ENCODE assay signal across 18 cellular contexts in the genomic region with DNA sequence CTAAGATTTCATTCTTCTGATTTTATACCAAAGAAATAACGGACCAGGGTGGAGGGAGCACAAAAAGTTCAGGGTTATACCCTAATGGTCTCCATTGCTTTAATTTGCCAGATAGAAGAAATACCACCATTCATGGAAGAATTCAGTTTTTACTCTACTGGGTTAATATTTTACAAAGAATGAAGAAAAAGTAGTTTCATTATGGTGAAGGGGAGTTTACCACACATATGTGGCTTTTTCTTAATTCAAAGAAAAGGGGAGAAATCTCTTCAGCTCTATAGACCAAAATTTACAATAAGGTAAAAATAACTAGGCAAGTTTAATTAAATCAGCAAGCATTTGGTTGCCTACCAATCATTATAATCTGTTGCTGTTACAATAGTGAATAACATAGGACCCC. TPM values are rescaled to one million over a fixed set of nuclear protein-coding genes. Genes with fewer than 3 reads are reported as not detected.
DNase-seq lines count a peak whose midpoint lies in the region; ATAC-seq, FAIRE-seq and TF ChIP-seq lines count a peak whose summit lies in the region.
"Had no signal": no experiment of that assay in that cellular context is flagged by ENCODE, and none has a peak within 500 bp of the region (broad histone marks: within the 10 kb centered on the region; RNA-seq: fewer than 3 reads in every experiment).

No MANE protein-coding gene starts in this region.

- no peak overlapping the region for H3K27ac Mint-ChIP-seq in CD4-positive, CD25-positive, alpha-beta regulatory T cell
- no peak overlapping the region for H3K27ac Mint-ChIP-seq in stimulated activated effector memory CD8-positive, alpha-beta T cell treated with anti-CD3 and anti-CD28 coated beads, Interleukin-12 subunit alpha, Interleukin-12 subunit beta, amount 100 ng/mL, for 72 hours
- H3K27ac Mint-ChIP-seq: B cell; CD4-positive, alpha-beta T cell; CD8-positive, alpha-beta memory T cell; GM23338; H9 had no signal

- peaks cover 13 to 67% (median 51%) of the 10 kb centered on the region in 4 donors for H3K4me1 Mint-ChIP-seq in CD4-positive, CD25-positive, alpha-beta regulatory T cell
- peaks cover 30% of the 10 kb centered on the region for H3K4me1 Mint-ChIP-seq in stimulated activated effector memory CD8-positive, alpha-beta T cell treated with anti-CD3 and anti-CD28 coated beads, Interleukin-12 subunit alpha, Interleukin-12 subunit beta, amount 100 ng/mL, for 72 hours

- peak; percentile 16 for FAIRE-seq in HTR-8/SVneo (lab: Jason Lieb, UNC)
- no peak for FAIRE-seq in GM12878 (lab: Jason Lieb, UNC)
- FAIRE-seq: GM12892 had no signal

- intact Hi-C loops in GM12878 (cut with micrococcal nuclease; ENCODE audit: unreplicated experiment): no loop called here
- intact Hi-C loops in breast epithelium (cut with DNase I; ENCODE audit: low total_unique reads): no loop called here

- no peak overlapping the region for H3K4me2 ChIP-seq in GM12878 (ENCODE audit: control insufficient read depth, insufficient read depth)
- H3K4me2 ChIP-seq: BLaER1, GM23338 had no signal

- peaks cover 8% of the 10 kb centered on the region for H3K36me3 ChIP-seq in CD4-positive, CD25-positive, alpha-beta regulatory T cell (ENCODE audit: control insufficient read depth, insufficient read depth, low read length)
- H3K36me3 ChIP-seq in GM12878 (ENCODE audit: control insufficient read depth in 2 of 2, insufficient read depth in 2 of 2, low read length in 1 of 2) (no peaks in the 10 kb centered on the region), breast epithelium (no peaks in the 10 kb centered on the region)
- H3K36me3 ChIP-seq: BLaER1 had no signal

- no peak for TF ChIP-seq POLR2A in GM12878 (IDR thresholded peaks at IDR 0.05; ENCODE audit: low read depth, low read length)
- TF ChIP-seq POLR2A in breast epithelium (IDR thresholded peaks at IDR 0.05): no peak

- no peaks in the 10 kb centered on the region for H4K20me1 ChIP-seq in GM12878 (ENCODE audit: control insufficient read depth, insufficient read depth)

- no TSS peak for BruUV-seq in GM12878 (replicated peaks; lab: Mats Ljungman, UMichigan)

- peaks cover 7% of the 10 kb centered on the region for H3K36me3 Mint-ChIP-seq in CD4-positive, CD25-positive, alpha-beta regulatory T cell
- H3K36me3 Mint-ChIP-seq in stimulated activated effector memory CD8-positive, alpha-beta T cell treated with anti-CD3 and anti-CD28 coated beads, Interleukin-12 subunit alpha, Interleukin-12 subunit beta, amount 100 ng/mL, for 72 hours: peaks cover 6% of the 10 kb centered on the region

- no peaks in the 10 kb centered on the region for H3K27me3 ChIP-seq in CD4-positive, CD25-positive, alpha-beta regulatory T cell (ENCODE audit: control insufficient read depth, insufficient read depth, low read length)
- H3K27me3 ChIP-seq in GM12878 (replicated peaks in 1 of 2; ENCODE audit: control insufficient read depth in 2 of 2, insufficient read depth in 2 of 2, low read length in 1 of 2) (no peaks in the 10 kb centered on the region), breast epithelium (no peaks in the 10 kb centered on the region)

- CTCF ChIA-PET in GM12878 (lab: Yijun Ruan, JAX): interaction anchor here (0.9 to 2.1 kb wide), 3 partner anchors 23 to 104 kb away, joined by 4 to 6 read pairs (median 4); no protein-coding TSS in a partner anchor

- SMC1A ChIA-PET in GM12878 (lab: Charles Lee; ENCODE audit: uncharacterized antibody, unreplicated experiment): interaction anchor here (0.9 to 1.8 kb wide), 9 partner anchors 12 to 104 kb away, joined by 3 to 15 read pairs (median 3); no protein-coding TSS in a partner anchor

- peak overlapping the region; percentile 54 for H3K4me3 ChIP-seq in CD4-positive, CD25-positive, alpha-beta regulatory T cell (ENCODE audit: low read depth, low read length)
- H3K4me3 ChIP-seq in GM12878: no peak overlapping the region
- H3K4me3 ChIP-seq in breast epithelium: no peak overlapping the region
- H3K4me3 ChIP-seq: BLaER1, GM23338 had no signal

- TF ChIP-seq CTCF in GM12878 (IDR thresholded peaks at IDR 0.05 in 2 of 3, conservative IDR thresholded peaks at IDR 0.05 in 1 of 3; ENCODE audit: control insufficient read depth in 2 of 3, extremely low read depth in 1 of 3, insufficient read depth in 1 of 3, low read depth in 3 of 3, low read length in 3 of 3) (no peak), breast epithelium (IDR thresholded peaks at IDR 0.05) (no peak)

- ATAC-seq in CD4-positive, CD25-positive, alpha-beta regulatory T cell (ENCODE audit: low read depth in 2 of 2): no peak
- peak; percentile 57 for ATAC-seq in GM12878
- ATAC-seq in stimulated activated effector memory CD8-positive, alpha-beta T cell treated with anti-CD3 and anti-CD28 coated beads, Interleukin-12 subunit alpha, Interleukin-12 subunit beta, amount 100 ng/mL, for 72 hours: no peak
- ATAC-seq: GM23338, HCT116 had no signal

- TF ChIP-seq RAD21 in GM12878 (IDR thresholded peaks at IDR 0.05; ENCODE audit: insufficient read depth, low read depth, low read length): no peak

- no peaks in the 10 kb centered on the region for H3K9me3 ChIP-seq in CD4-positive, CD25-positive, alpha-beta regulatory T cell (ENCODE audit: control insufficient read depth in 2 of 2, low read length in 2 of 2)
- H3K9me3 ChIP-seq in GM12878 (replicated peaks; ENCODE audit: control insufficient read depth, insufficient read depth, low read length) (no peaks in the 10 kb centered on the region), breast epithelium (no peaks in the 10 kb centered on the region)

- no peaks in the 10 kb centered on the region for H3K27me3 Mint-ChIP-seq in CD4-positive, CD25-positive, alpha-beta regulatory T cell
- H3K27me3 Mint-ChIP-seq: B cell; CD4-positive, alpha-beta T cell; CD8-positive, alpha-beta memory T cell had no signal

- no peak overlapping the region for H3K27ac ChIP-seq in CD4-positive, CD25-positive, alpha-beta regulatory T cell (ENCODE audit: insufficient read depth, low read length, poor library complexity, severe bottlenecking)
- H3K27ac ChIP-seq in GM12878 (ENCODE audit: control insufficient read depth, insufficient read depth) (no peak overlapping the region), breast epithelium (no peak overlapping the region)
- H3K27ac ChIP-seq: BLaER1, C4-2B had no signal

- no peak overlapping the region for H2AFZ ChIP-seq in GM12878 (ENCODE audit: control insufficient read depth, low read depth, low read length)
- H2AFZ ChIP-seq: GM23338 had no signal

- H3K79me2 ChIP-seq in GM12878 (ENCODE audit: control insufficient read depth, insufficient read depth, low read length): no peaks in the 10 kb centered on the region

- no peak for TF ChIP-seq EP300 in GM12878 (IDR thresholded peaks at IDR 0.05; ENCODE audit: borderline replicate concordance in 1 of 2, control insufficient read depth in 1 of 2, low read depth in 2 of 2, low read length in 2 of 2)

- no peak overlapping the region for H3K4me3 Mint-ChIP-seq in CD4-positive, CD25-positive, alpha-beta regulatory T cell
- no peak overlapping the region for H3K4me3 Mint-ChIP-seq in stimulated activated effector memory CD8-positive, alpha-beta T cell treated with anti-CD3 and anti-CD28 coated beads, Interleukin-12 subunit alpha, Interleukin-12 subunit beta, amount 100 ng/mL, for 72 hours
- H3K4me3 Mint-ChIP-seq: B cell; CD4-positive, alpha-beta T cell; CD8-positive, alpha-beta memory T cell; GM23338; H9 had no signal

- RAD21 ChIA-PET in GM12878 (lab: Charles Lee; ENCODE audit: unreplicated experiment): interaction anchor here (1.2 to 3.2 kb wide), 4 partner anchors 18 to 87 kb away, joined by 4 to 9 read pairs (median 6); no protein-coding TSS in a partner anchor

- 12% methylated on average over 1 of the region's 1 CpG for WGBS in GM12878 (ENCODE audit: insufficient coverage, insufficient replicate concordance, low lambda C conversion rate, missing lambda C conversion rate)

- in situ Hi-C loops in GM12878 (cut with MboI): no loop called here

- H3K4me1 ChIP-seq in CD4-positive, CD25-positive, alpha-beta regulatory T cell (ENCODE audit: control insufficient read depth, insufficient read depth, low read length, poor library complexity, severe bottlenecking): peaks cover 24% of the 10 kb centered on the region
- no peaks in the 10 kb centered on the region for H3K4me1 ChIP-seq in GM12878 (ENCODE audit: control insufficient read depth, insufficient read depth, low read length)
- H3K4me1 ChIP-seq in breast epithelium: no peaks in the 10 kb centered on the region
- H3K4me1 ChIP-seq: BLaER1 had no signal

- POLR2A ChIA-PET in GM12878 (lab: Charles Lee): interaction anchor here (2.2 kb wide), 1 partner anchor 18 kb away, joined by 6 read pairs; no protein-coding TSS in a partner anchor

- no peak overlapping the region for H3K9ac ChIP-seq in GM12878 (ENCODE audit: control insufficient read depth, insufficient read depth, low read length)
- H3K9ac ChIP-seq: BLaER1 had no signal

- no peak for DNase-seq in CD4-positive, CD25-positive, alpha-beta regulatory T cell
- DNase-seq in HTR-8/SVneo (ENCODE audit: insufficient read length, low spot score): no peak
- DNase-seq in GM12878 (ENCODE audit: low read depth, low spot score): no peak
- no peak for DNase-seq in breast epithelium (ENCODE audit: low spot score in 2 of 2)
- DNase-seq in activated effector memory CD4-positive, alpha-beta T cell treated with Interleukin-2 at 50 U/mL for 16 hours: no peak
- DNase-seq in stimulated activated effector memory CD8-positive, alpha-beta T cell treated with anti-CD3 and anti-CD28 coated beads, Interleukin-12 subunit alpha, Interleukin-12 subunit beta, amount 100 ng/mL, for 72 hours (ENCODE audit: low spot score in 2 of 2): no peak
- DNase-seq: CD4-positive, alpha-beta T cell; CD8-positive, alpha-beta memory T cell; DMS79; EL; GDM1; H9 had no signal

- no peaks in the 10 kb centered on the region for H3K9me3 Mint-ChIP-seq in CD4-positive, CD25-positive, alpha-beta regulatory T cell
- no peaks in the 10 kb centered on the region for H3K9me3 Mint-ChIP-seq in stimulated activated effector memory CD8-positive, alpha-beta T cell treated with anti-CD3 and anti-CD28 coated beads, Interleukin-12 subunit alpha, Interleukin-12 subunit beta, amount 100 ng/mL, for 72 hours
- H3K9me3 Mint-ChIP-seq: CD4-positive, alpha-beta T cell; CD8-positive, alpha-beta memory T cell; GM23338 had no signal

RNA-seq across cellular contexts. Expression of a gene that starts 37.6 kb away (rescaled TPM):
- 168 TPM for total RNA-seq in CD4-positive, CD25-positive, alpha-beta regulatory T cell
- polyA plus RNA-seq in CD4-positive, CD25-positive, alpha-beta regulatory T cell: 10 to 100 TPM in 3 of 4 donors, 1 to 10 TPM in 1; 8.4 to 31.5 (median 18.5) TPM
- 85.2 and 91.0 TPM in 2 replicates for total RNA-seq in GM12878 (2013; cell fraction: nucleolus; rRNA removed)
- total RNA-seq in GM12878 (2014; rRNA removed) (5.2 and 5.8 TPM in 2 replicates), GM12878 (2014; rRNA removed; fragmentation: Illumina TruSeq; extraction: Trizol) (7.0 and 8.1 TPM in 2 replicates), GM12878 (2021) (8.5 and 11.6 TPM in 2 replicates), breast epithelium (100 to 1,000 TPM in 1 of 3 donors, 10 to 100 TPM in 2; 34.4 to 103 (median 52.4) TPM)
- 4.4 TPM for polyA plus RNA-seq in GM12878 (2011; ENCODE audit: low read depth)
- polyA plus RNA-seq in GM12878 (2011; rRNA removed) (45.9 and 75.3 TPM in 2 replicates), GM12878 (2014; fragmentation: Illumina TruSeq; extraction: Trizol) (4.9 TPM in 2 replicates), GM12878 (2014; fragmentation: Nextera tagmentation; extraction: Ambion mirVana) (1 to 10 TPM; 2.6 to 3.1 TPM), GM12878 (2014; rRNA removed) (3.2 and 4.7 TPM in 2 replicates), GM12878 (2016; fragmentation: Nextera tagmentation; extraction: Ambion mirVana) (1 to 10 TPM in 1 of 2 experiments, under 1 TPM in 1; 0.60 to 1.9 TPM)
- 19.1 and 21.5 TPM in 2 replicates for polyA plus RNA-seq in GM12878 (2011; cell fraction: cytosol; rRNA removed)
- polyA plus RNA-seq in GM12878 (2011; cell fraction: nucleus; rRNA removed): 42.8 and 44.8 TPM in 2 replicates
- 3.5 and 4.3 TPM in 2 replicates for polyA plus RNA-seq in GM12878 (2012)
- 68.1 and 126 TPM in 2 replicates for polyA minus RNA-seq in GM12878 (2011; rRNA and poly(A)+ RNA removed)
- 22.2 and 30.8 TPM in 2 replicates for polyA minus RNA-seq in GM12878 (2011; cell fraction: cytosol; rRNA and poly(A)+ RNA removed)
- 64.3 and 129 TPM in 2 replicates for polyA minus RNA-seq in GM12878 (2011; cell fraction: nucleus; rRNA and poly(A)+ RNA removed)
